In the genomic region with DNA sequence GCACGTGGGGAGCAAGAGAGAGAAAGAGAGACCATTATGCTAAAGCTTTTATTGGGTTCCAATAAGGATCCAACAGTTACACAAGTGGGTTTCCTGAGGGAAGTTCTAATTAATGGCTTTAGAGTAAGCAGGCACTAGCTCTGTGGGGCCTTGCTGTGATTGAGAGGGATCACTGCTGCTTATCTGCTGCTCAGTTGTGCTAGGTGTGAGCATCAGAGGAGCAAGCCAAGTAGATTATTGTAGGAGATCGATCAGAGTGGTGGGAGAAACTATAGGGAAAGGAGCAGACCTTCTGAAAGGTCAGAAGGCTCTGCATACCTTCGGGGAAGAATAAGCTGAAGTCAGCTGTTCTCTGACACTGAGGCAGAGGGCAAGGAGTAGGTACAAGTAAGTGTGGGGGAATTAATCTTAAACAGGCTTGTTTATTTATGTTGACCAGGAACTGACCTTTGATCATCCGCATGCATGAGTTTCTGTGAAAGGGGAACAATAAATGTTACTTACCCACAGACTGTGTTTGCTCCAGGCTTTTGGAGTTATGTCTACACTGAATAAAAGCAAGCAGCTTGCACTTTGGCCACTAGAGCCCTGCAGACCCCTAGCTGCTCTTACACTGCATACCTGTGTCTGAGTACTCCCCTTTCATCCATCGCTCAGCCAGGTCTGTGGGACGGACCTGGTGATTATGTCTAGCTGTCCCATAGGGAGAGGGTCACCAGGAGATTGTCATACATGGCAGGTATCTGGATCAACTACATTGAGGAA, we compare ENCODE assay signal across 2 cellular contexts.
A peak's percentile ranks its signal among the peaks of the same experiment; 100 is the strongest.
TF ChIP-seq lines count a peak whose summit lies in the region.

No MANE protein-coding gene starts in this region.

TF ChIP-seq in HEK293, 187 proteins besides CTCF, POLR2A, EP300 and RAD21:
- TF ChIP-seq, protein P1, sequence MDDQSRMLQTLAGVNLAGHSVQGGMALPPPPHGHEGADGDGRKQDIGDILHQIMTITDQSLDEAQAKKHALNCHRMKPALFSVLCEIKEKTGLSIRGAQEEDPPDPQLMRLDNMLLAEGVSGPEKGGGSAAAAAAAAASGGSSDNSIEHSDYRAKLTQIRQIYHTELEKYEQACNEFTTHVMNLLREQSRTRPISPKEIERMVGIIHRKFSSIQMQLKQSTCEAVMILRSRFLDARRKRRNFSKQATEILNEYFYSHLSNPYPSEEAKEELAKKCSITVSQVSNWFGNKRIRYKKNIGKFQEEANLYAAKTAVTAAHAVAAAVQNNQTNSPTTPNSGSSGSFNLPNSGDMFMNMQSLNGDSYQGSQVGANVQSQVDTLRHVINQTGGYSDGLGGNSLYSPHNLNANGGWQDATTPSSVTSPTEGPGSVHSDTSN (CRISPR knock-in tag; IDR thresholded peaks at IDR 0.05): no peak
- TF ChIP-seq, protein P2, sequence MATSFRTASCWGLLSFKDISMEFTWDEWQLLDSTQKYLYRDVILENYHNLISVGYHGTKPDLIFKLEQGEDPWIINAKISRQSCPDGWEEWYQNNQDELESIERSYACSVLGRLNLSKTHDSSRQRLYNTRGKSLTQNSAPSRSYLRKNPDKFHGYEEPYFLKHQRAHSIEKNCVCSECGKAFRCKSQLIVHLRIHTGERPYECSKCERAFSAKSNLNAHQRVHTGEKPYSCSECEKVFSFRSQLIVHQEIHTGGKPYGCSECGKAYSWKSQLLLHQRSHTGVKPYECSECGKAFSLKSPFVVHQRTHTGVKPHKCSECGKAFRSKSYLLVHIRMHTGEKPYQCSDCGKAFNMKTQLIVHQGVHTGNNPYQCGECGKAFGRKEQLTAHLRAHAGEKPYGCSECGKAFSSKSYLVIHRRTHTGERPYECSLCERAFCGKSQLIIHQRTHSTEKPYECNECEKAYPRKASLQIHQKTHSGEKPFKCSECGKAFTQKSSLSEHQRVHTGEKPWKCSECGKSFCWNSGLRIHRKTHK (tag by site-specific recombination; IDR thresholded peaks at IDR 0.05): no peak
- TF ChIP-seq TRIM28 (IDR thresholded peaks at IDR 0.05; ENCODE audit: borderline replicate concordance, low read length) (peak; percentile 83; the same call in 1 of the 2 replicates), ZNF629 (tag by site-specific recombination; IDR thresholded peaks at IDR 0.05) (no peak), ZNF791 (tag by site-specific recombination; IDR thresholded peaks at IDR 0.05) (no peak)

TF ChIP-seq in H1, 55 proteins besides CTCF, POLR2A, EP300 and RAD21:
- TF ChIP-seq KDM1A (IDR thresholded peaks at IDR 0.05; ENCODE audit: borderline replicate concordance, low read length) (no peak), CHD2 (IDR thresholded peaks at IDR 0.05; ENCODE audit: low read length) (no peak), CHD1 (IDR thresholded peaks at IDR 0.05; ENCODE audit: low read depth, low read length) (no peak), POU5F1 (IDR thresholded peaks at IDR 0.05; ENCODE audit: low read depth, low read length) (no peak), FOSL1 (IDR thresholded peaks at IDR 0.05; ENCODE audit: insufficient read depth, low read depth, low read length) (no peak), NRF1 (IDR thresholded peaks at IDR 0.05; ENCODE audit: low read depth, low read length) (no peak)
- TF ChIP-seq, protein P3, sequence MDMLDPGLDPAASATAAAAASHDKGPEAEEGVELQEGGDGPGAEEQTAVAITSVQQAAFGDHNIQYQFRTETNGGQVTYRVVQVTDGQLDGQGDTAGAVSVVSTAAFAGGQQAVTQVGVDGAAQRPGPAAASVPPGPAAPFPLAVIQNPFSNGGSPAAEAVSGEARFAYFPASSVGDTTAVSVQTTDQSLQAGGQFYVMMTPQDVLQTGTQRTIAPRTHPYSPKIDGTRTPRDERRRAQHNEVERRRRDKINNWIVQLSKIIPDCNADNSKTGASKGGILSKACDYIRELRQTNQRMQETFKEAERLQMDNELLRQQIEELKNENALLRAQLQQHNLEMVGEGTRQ (IDR thresholded peaks at IDR 0.05; ENCODE audit: low read length): no peak
